In genomic region chr2:218081063-218081462, GRCh38 we compare ENCODE assay signal across 13 cellular contexts. TPM values are rescaled to one million over a fixed set of nuclear protein-coding genes. Genes with fewer than 3 reads are reported as not detected.
DNase-seq lines count a peak whose midpoint lies in the region; ATAC-seq and TF ChIP-seq lines count a peak whose summit lies in the region.
"Had no signal": no experiment of that assay in that cellular context is flagged by ENCODE, and none has a peak within 500 bp of the region (broad histone marks: within the 10 kb centered on the region; RNA-seq: fewer than 3 reads in every experiment).

No MANE protein-coding gene starts in this region.

- no peak overlapping the region for H3K27ac ChIP-seq in spleen

- WGBS in spleen, 5 donors = 69 to 80% (median 74%) methylated on average over 2 of the region's 2 CpGs

- H3K4me3 ChIP-seq in spleen = no peak overlapping the region

- H3K36me3 Mint-ChIP-seq in stimulated activated naive B cell treated with anti-CD40 and anti-IgM and Interleukin-4, amounts not matched to agents 10 μg/mL and 1 μg/mL and 100 μg/mL, for 72 hours = peaks cover 1 to 3% of the 10 kb centered on the region in 2 donors

- DNase-seq in stimulated activated naive B cell treated with anti-CD40 and anti-IgM and Interleukin-4, amounts not matched to agents 10 μg/mL and 1 μg/mL and 100 μg/mL, for 72 hours = peak; percentile 63
- no peak for DNase-seq in activated naive CD4-positive, alpha-beta T cell treated with anti-CD3 and anti-CD28 coated beads, Interleukin-2, amount 50 U/mL, for 16 hours
- DNase-seq in OCI-M1 (lab: John Stamatoyannopoulos, UW) (no peak), spleen (no peak)
- DNase-seq: activated CD4-positive, CD25-positive, alpha-beta regulatory T cell treated with anti-CD3 and anti-CD28 coated beads, Interleukin-2, amount 50 U/mL, for 72 hours; NCI-H82; stimulated activated naive CD8-positive, alpha-beta T cell treated with anti-CD3 and anti-CD28 coated beads, Interleukin-15, amount 100 ng/mL, for 72 hours had no signal

- peaks cover 1 to 2% of the 10 kb centered on the region in 2 donors for H3K9me3 Mint-ChIP-seq in stimulated activated naive B cell treated with anti-CD40 and anti-IgM and Interleukin-4, amounts not matched to agents 10 μg/mL and 1 μg/mL and 100 μg/mL, for 72 hours

- no peak overlapping the region for H3K27ac Mint-ChIP-seq in stimulated activated naive B cell treated with anti-CD40 and anti-IgM and Interleukin-4, amounts not matched to agents 10 μg/mL and 1 μg/mL and 100 μg/mL, for 72 hours

- H3K9me3 ChIP-seq in spleen = peaks cover 0 to 11% (median 5%) of the 10 kb centered on the region in 8 donors

- H3K27me3 ChIP-seq in spleen (replicated peaks in 1 of 7) = peaks cover 0 to 7% (median 0%) of the 10 kb centered on the region in 7 donors

- no peaks in the 10 kb centered on the region for H3K36me3 ChIP-seq in spleen

- H3K4me3 Mint-ChIP-seq in stimulated activated naive B cell treated with anti-CD40 and anti-IgM and Interleukin-4, amounts not matched to agents 10 μg/mL and 1 μg/mL and 100 μg/mL, for 72 hours = no peak overlapping the region
- H3K4me3 Mint-ChIP-seq: stimulated activated naive CD8-positive, alpha-beta T cell treated with anti-CD3 and anti-CD28 coated beads, Interleukin-15, amount 100 ng/mL, for 72 hours had no signal

- intact Hi-C loops in spleen (cut with DNase I; ENCODE audit: low total_unique reads) = no loop called here

- H3K4me1 ChIP-seq in spleen = no peaks in the 10 kb centered on the region

- peaks cover 12 to 16% of the 10 kb centered on the region in 2 donors for H3K4me1 Mint-ChIP-seq in stimulated activated naive B cell treated with anti-CD40 and anti-IgM and Interleukin-4, amounts not matched to agents 10 μg/mL and 1 μg/mL and 100 μg/mL, for 72 hours
- H3K4me1 Mint-ChIP-seq: stimulated activated naive CD8-positive, alpha-beta T cell treated with anti-CD3 and anti-CD28 coated beads, Interleukin-15, amount 100 ng/mL, for 72 hours had no signal

- ATAC-seq in GM19324 (IDR thresholded peaks at IDR 0.05; ENCODE audit: low FRiP score, unreplicated experiment) (peak; percentile 90), HG02763 (IDR thresholded peaks at IDR 0.05; ENCODE audit: unreplicated experiment) (peak; percentile 87), HG03575 (IDR thresholded peaks at IDR 0.05; ENCODE audit: extremely low read depth, insufficient number of reproducible peaks, low FRiP score, unreplicated experiment) (peak; percentile 64)
- ATAC-seq in stimulated activated naive B cell treated with anti-CD40 and anti-IgM and Interleukin-4, amounts not matched to agents 10 μg/mL and 1 μg/mL and 100 μg/mL, for 72 hours (replicated peaks) = peak; percentile 99
- ATAC-seq: stimulated activated naive CD8-positive, alpha-beta T cell treated with anti-CD3 and anti-CD28 coated beads, Interleukin-15, amount 100 ng/mL, for 72 hours had no signal

- no peak for TF ChIP-seq POLR2A in spleen (IDR thresholded peaks at IDR 0.05)

- TF ChIP-seq CTCF in spleen (IDR thresholded peaks at IDR 0.05 in 8 of 11, conservative IDR thresholded peaks at IDR 0.05 in 3 of 11) = no peak

- H3K27me3 Mint-ChIP-seq in stimulated activated naive B cell treated with anti-CD40 and anti-IgM and Interleukin-4, amounts not matched to agents 10 μg/mL and 1 μg/mL and 100 μg/mL, for 72 hours = peaks cover 29 to 30% of the 10 kb centered on the region in 2 donors
- H3K27me3 Mint-ChIP-seq: stimulated activated naive CD8-positive, alpha-beta T cell treated with anti-CD3 and anti-CD28 coated beads, Interleukin-15, amount 100 ng/mL, for 72 hours had no signal

RNA-seq across cellular contexts. Expression of gene RUFY4, which starts 12.0 kb away (rescaled TPM):
- total RNA-seq in spleen = 1 to 10 TPM; 2.0 to 4.5 (median 2.6) TPM
- polyA plus RNA-seq in spleen = 1 to 10 TPM in 2 of 3 donors, under 1 TPM in 1; 0.32 to 3.7 (median 2.7) TPM
- total RNA-seq: G401, lung microvascular endothelial cell, skeletal muscle tissue had no signal

RNA-seq across cellular contexts. Expression of gene CXCR2, which starts 44.8 kb away (rescaled TPM):
- 100 to 1,000 TPM in 1 of 7 donors, 10 to 100 TPM in 6; 24.4 to 113 (median 56.2) TPM for total RNA-seq in spleen
- 1 to 10 TPM in 2 of 3 donors, under 1 TPM in 1; 0.39 to 6.5 (median 2.6) TPM for polyA plus RNA-seq in spleen
- total RNA-seq: G401, lung microvascular endothelial cell had no signal
